In genomic region chr15:67571643-67572415, GRCh38 we compare ENCODE assay signal across 15 cellular contexts. TPM values are rescaled to one million over a fixed set of nuclear protein-coding genes. Genes with fewer than 3 reads are reported as not detected.
DNase-seq lines count a peak whose midpoint lies in the region; ATAC-seq and TF ChIP-seq lines count a peak whose summit lies in the region.
"Had no signal": no experiment of that assay in that cellular context is flagged by ENCODE, and none has a peak within 500 bp of the region (broad histone marks: within the 10 kb centered on the region; RNA-seq: fewer than 3 reads in every experiment).

No MANE protein-coding gene starts in this region.

- TF ChIP-seq EP300 in upper lobe of left lung (IDR thresholded peaks at IDR 0.05) = no peak

- H3K4me1 Mint-ChIP-seq in WTC11 = peaks cover 9% of the 10 kb centered on the region

- H3K9me3 ChIP-seq in upper lobe of left lung = no peaks in the 10 kb centered on the region

- POLR2A ChIA-PET in WTC11 (lab: Charles Lee) = no interaction called here

- H3K36me3 Mint-ChIP-seq in WTC11 = no peaks in the 10 kb centered on the region

- peaks cover 3 to 15% (median 8%) of the 10 kb centered on the region in 4 donors for H3K4me1 ChIP-seq in upper lobe of left lung

- no peak overlapping the region for H3K27ac Mint-ChIP-seq in WTC11

- no peaks in the 10 kb centered on the region for H3K9me3 Mint-ChIP-seq in WTC11
- H3K9me3 Mint-ChIP-seq: CD8-positive, alpha-beta memory T cell had no signal

- intact Hi-C loops in left colon (cut with DNase I, micrococcal nuclease) = no loop called here

- no peaks in the 10 kb centered on the region for H3K36me3 ChIP-seq in upper lobe of left lung

- no peak overlapping the region for H3K4me3 Mint-ChIP-seq in WTC11
- H3K4me3 Mint-ChIP-seq: CD8-positive, alpha-beta memory T cell had no signal

- TF ChIP-seq CTCF in astrocyte of the spinal cord (IDR thresholded peaks at IDR 0.05; ENCODE audit: low read depth, low read length) (peak; percentile 1), upper lobe of left lung (IDR thresholded peaks at IDR 0.05) (no peak), WTC11 (IDR thresholded peaks at IDR 0.05) (no peak)

- no peak for TF ChIP-seq POLR2A in upper lobe of left lung (IDR thresholded peaks at IDR 0.05)

- DNase-seq in HT1080 (ENCODE audit: low read depth) (peak; percentile 42), astrocyte of the spinal cord (ENCODE audit: low read depth, low spot score) (no peak), left colon (peak; percentile 57), upper lobe of left lung (no peak), WTC11 (ENCODE audit: low spot score) (no peak)
- no peak for DNase-seq in activated CD4-positive, alpha-beta T cell treated with anti-CD3 and anti-CD28 coated beads for 48 hours
- DNase-seq: CD8-positive, alpha-beta memory T cell; GOT3; KBM-7; NCI-H1092 treated with DMSO at 0.1 percent for 48 hours; NCI-H1694; NCI-H748 treated with DMSO at 0.1 percent for 48 hours had no signal

- ATAC-seq in left colon = peak; percentile 84
- ATAC-seq in upper lobe of left lung (ENCODE audit: low FRiP score in 2 of 2) = no peak
- no peak for ATAC-seq in GM18502 (IDR thresholded peaks at IDR 0.05; ENCODE audit: poor library complexity, unreplicated experiment)
- ATAC-seq in WTC11 = no peak
- ATAC-seq: Right ventricle myocardium inferior had no signal

- H3K27me3 ChIP-seq in upper lobe of left lung = no peaks in the 10 kb centered on the region

- 83 to 88% methylated on average over 5 of the region's 5 CpGs for WGBS in upper lobe of left lung, 2 donors

- in situ Hi-C loops in astrocyte of the spinal cord (cut with HindIII; ENCODE audit: low sequenced_read_pairs) = no loop called here

- H3K27ac ChIP-seq in upper lobe of left lung = peak overlapping the region in 3 of 4 donors; percentile 13 to 23 (median 14)
- H3K27ac ChIP-seq: SK-N-MC had no signal

- CTCF ChIA-PET in WTC11 (lab: Charles Lee) = interaction anchor here (1.0 to 1.1 kb wide), 3 partner anchors 12 to 173 kb away, joined by 3 read pairs; no protein-coding TSS in a partner anchor

- H3K27me3 Mint-ChIP-seq in WTC11 (ENCODE audit: low read depth) = no peaks in the 10 kb centered on the region
- H3K27me3 Mint-ChIP-seq: CD8-positive, alpha-beta memory T cell had no signal

- H3K4me3 ChIP-seq in astrocyte of the spinal cord (ENCODE audit: low read depth, low read length) = no peak overlapping the region
- no peak overlapping the region for H3K4me3 ChIP-seq in upper lobe of left lung
- H3K4me3 ChIP-seq: SK-N-MC had no signal

TF ChIP-seq in WTC11, 78 proteins besides CTCF, POLR2A, EP300 and RAD21:
- TF ChIP-seq USF2 (CRISPR knock-in tag; IDR thresholded peaks at IDR 0.05) (no peak), RELA (CRISPR knock-in tag; IDR thresholded peaks at IDR 0.05; ENCODE audit: borderline replicate concordance) (no peak), ZBTB43 (CRISPR knock-in tag; IDR thresholded peaks at IDR 0.05) (no peak), ZNF232 (CRISPR knock-in tag; IDR thresholded peaks at IDR 0.05) (no peak), ERG (CRISPR knock-in tag; IDR thresholded peaks at IDR 0.05) (no peak), TP53 (CRISPR knock-in tag; IDR thresholded peaks at IDR 0.05) (no peak)

RNA-seq across cellular contexts. Expression of gene MAP2K5, which starts 29.3 kb away (rescaled TPM):
- total RNA-seq in HT1080 (2014; rRNA removed; shearing (Covaris generic)) = 3.8 and 6.4 TPM in 2 replicates
- polyA plus RNA-seq in HT1080 (2015; cell fraction: cytosol; rRNA removed) = 16.6 and 19.5 TPM in 2 replicates
- 12.8 and 13.3 TPM in 2 replicates for polyA plus RNA-seq in HT1080 (2015; cell fraction: nucleus; rRNA removed)
- total RNA-seq in left colon (10 to 100 TPM; 19.1 to 23.0 TPM), upper lobe of left lung (10 to 100 TPM in 5 of 6 donors, 1 to 10 TPM in 1; 7.8 to 25.6 (median 16.0) TPM), WTC11 (2021) (13.6 to 19.5 TPM (median 16.8 TPM) in 3 replicates)

RNA-seq across cellular contexts. Expression of gene C15orf61, which starts 50.9 kb away (rescaled TPM):
- total RNA-seq in HT1080 (2014; rRNA removed; shearing (Covaris generic)) = 5.4 and 11.9 TPM in 2 replicates
- 6.7 and 7.2 TPM in 2 replicates for polyA plus RNA-seq in HT1080 (2015; cell fraction: cytosol; rRNA removed)
- polyA plus RNA-seq in HT1080 (2015; cell fraction: nucleus; rRNA removed) = 5.2 and 7.2 TPM in 2 replicates
- 1 to 10 TPM; 5.5 to 7.0 TPM for total RNA-seq in left colon
- total RNA-seq in upper lobe of left lung = 10 to 100 TPM in 1 of 6 donors, 1 to 10 TPM in 5; 2.7 to 10.8 (median 6.7) TPM
- 2.6 to 3.3 TPM (median 2.9 TPM) in 3 replicates for total RNA-seq in WTC11 (2021)

Comparison
In these comparisons a context has a peak if more than half of its experiments do, and no peak if none do; other contexts are left out.
1. DNase-seq: peak in HT1080 (single experiment) and left colon (2 of 2); none in astrocyte of the spinal cord (single experiment), upper lobe of left lung (0 of 2), activated CD4-positive, alpha-beta T cell treated with anti-CD3 and anti-CD28 coated beads for 48 hours (single experiment) and WTC11 (single experiment).